Comparison of ENCODE assay signal across 12 cellular contexts in the genomic region with DNA sequence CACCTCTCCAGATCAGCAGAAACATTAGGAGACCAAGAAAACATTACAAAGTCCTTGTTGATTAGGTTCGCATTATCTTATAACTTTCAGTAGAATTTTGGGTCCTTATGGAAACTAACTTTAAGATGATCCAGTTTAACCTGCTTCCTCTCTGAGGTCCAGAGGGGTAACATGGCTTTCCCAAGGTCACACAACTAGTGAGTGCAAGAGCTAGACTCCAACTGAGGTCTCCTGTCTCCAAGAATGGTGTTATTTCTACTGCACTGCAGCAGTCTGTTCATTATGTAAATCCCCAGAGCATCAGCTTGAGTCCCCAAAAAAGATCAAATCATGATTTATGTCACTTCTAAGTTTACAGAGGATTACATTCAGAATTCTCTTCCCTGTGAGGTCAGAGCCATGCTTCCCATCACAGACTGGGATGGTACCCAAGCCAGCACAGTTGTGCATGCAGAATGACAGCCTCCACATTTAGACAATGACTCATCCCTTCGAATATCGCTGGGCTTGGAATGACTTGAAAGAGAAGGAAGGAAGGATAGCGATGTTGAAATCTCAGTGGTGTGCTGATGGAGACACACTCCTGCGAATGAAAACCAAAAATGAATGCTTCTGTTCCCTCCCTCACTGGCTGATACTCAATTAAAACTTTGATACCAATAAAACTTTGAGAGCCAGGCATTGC.
DNase-seq lines count a peak whose midpoint lies in the region; ATAC-seq, FAIRE-seq and TF ChIP-seq lines count a peak whose summit lies in the region.
"Had no signal": no experiment of that assay in that cellular context is flagged by ENCODE, and none has a peak within 500 bp of the region (broad histone marks: within the 10 kb centered on the region; RNA-seq: fewer than 3 reads in every experiment).

No MANE protein-coding gene starts in this region.

- peak; percentile 70 for FAIRE-seq in H54 (lab: Jason Lieb, UNC)

- DNase-seq in A172 (ENCODE audit: low spot score) (peak; percentile 88), H54 (ENCODE audit: insufficient read length, low spot score) (peak; percentile 33), amniotic stem cell (lab: John Stamatoyannopoulos, UW) (peak; percentile 28), left ventricle myocardium superior (no peak), NCI-H1930 (lab: John Stamatoyannopoulos, UW) (no peak), kidney glomerular epithelial cell (lab: John Stamatoyannopoulos, UW) (no peak), HUDEP-2 (lab: John Stamatoyannopoulos, UW; ENCODE audit: unreplicated experiment in 76 of 76) (no peak)
- DNase-seq: CD4-positive, CD25-positive, alpha-beta regulatory T cell; esophagus squamous epithelium; naive B cell; NCI-H526 treated with DMSO at 0.1 percent for 48 hours had no signal

- intact Hi-C loops in left ventricle myocardium superior (cut with micrococcal nuclease): no loop called here

- ATAC-seq in left ventricle myocardium superior: peak; percentile 97
- no peak for ATAC-seq in GM21360 (IDR thresholded peaks at IDR 0.05; ENCODE audit: unreplicated experiment)

- no peak for TF ChIP-seq POLR2A in H54 (IDR thresholded peaks at IDR 0.05; ENCODE audit: low read depth, low read length)

Comparison
In these comparisons a context has a peak if more than half of its experiments do, and no peak if none do; other contexts are left out.
1. DNase-seq: peak in A172 (single experiment), H54 (single experiment) and amniotic stem cell (single experiment); none in left ventricle myocardium superior (single experiment), NCI-H1930 (0 of 2), kidney glomerular epithelial cell (single experiment) and HUDEP-2 (0 of 76).